Comparison of ENCODE assay signal across 7 cellular contexts in the genomic region with DNA sequence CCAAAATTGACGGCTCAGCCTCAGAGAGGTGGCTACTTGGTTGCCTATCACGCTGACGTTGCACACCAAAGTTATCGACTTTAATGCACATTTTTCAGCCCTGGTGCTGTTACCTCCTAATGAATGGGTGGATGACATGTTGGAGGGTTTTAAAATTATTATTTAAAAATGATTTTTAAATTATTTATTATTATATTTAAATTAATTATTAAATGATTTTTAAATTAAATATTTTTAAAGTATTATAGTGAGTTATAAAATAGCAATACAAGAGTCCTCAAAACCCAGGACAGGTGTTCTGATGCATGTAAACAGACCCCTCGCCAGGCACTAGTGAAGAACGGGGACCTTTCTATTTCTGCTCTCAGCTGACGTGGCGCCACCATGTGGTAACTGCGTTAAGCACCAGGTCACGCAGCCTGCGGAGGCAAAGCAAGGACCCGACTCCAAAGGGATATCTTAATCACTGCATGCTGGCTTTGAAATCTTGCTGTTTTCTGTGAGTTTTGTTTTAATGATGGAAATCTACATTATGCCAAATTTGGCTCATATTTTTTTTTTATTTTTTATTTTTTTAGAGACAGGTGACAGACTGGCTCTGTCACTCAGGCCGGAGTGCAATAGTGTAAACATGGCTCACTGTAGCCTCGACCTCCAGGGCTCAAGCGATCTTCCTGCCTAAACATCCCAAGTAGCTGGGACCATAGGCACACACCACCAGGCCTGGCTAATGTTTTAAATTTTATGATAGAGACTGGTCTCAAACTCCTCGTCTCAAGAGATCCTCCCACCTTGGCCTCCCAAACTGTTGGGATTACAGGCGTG. TPM values are rescaled to one million over a fixed set of nuclear protein-coding genes. Genes with fewer than 3 reads are reported as not detected.
DNase-seq lines count a peak whose midpoint lies in the region; ATAC-seq and TF ChIP-seq lines count a peak whose summit lies in the region.

No MANE protein-coding gene starts in this region.

- H3K4me1 Mint-ChIP-seq in T-helper 2 cell treated with Interferon-gamma antibody and Interleukin-4, amounts not matched to agents 5 μg/mL and 100 μg/mL, for 36 hours (ENCODE audit: low read depth), result no peaks in the 10 kb centered on the region
- H3K4me1 Mint-ChIP-seq in MCF 10A (ENCODE audit: insufficient read depth, unreplicated experiment), result no peaks in the 10 kb centered on the region

- TF ChIP-seq CTCF in GM12875 (IDR thresholded peaks at IDR 0.05; ENCODE audit: borderline replicate concordance, insufficient read depth, low read depth, low read length) (peak; percentile 73), MCF 10A (IDR thresholded peaks at IDR 0.05; ENCODE audit: unreplicated experiment) (peak; percentile 53)

- intact Hi-C loops in MCF 10A (cut with micrococcal nuclease), result loop anchor here (1.0 to 10.0 kb wide), 2 partner anchors 67 to 178 kb away; partner anchors contain the start of gene CTRC

- H3K27me3 Mint-ChIP-seq in T-helper 2 cell treated with Interferon-gamma antibody and Interleukin-4, amounts not matched to agents 5 μg/mL and 100 μg/mL, for 36 hours (ENCODE audit: low read depth), result no peaks in the 10 kb centered on the region
- no peaks in the 10 kb centered on the region for H3K27me3 Mint-ChIP-seq in MCF 10A (ENCODE audit: insufficient read depth, unreplicated experiment)

- no peak overlapping the region for H3K4me3 ChIP-seq in GM12875 (ENCODE audit: low read depth, low read length)

- peak; percentile 61 for DNase-seq in NCI-H1694 treated with DMSO at 0.1 percent for 48 hours (lab: John Stamatoyannopoulos, UW)
- DNase-seq in T-helper 2 cell treated with Interferon-gamma antibody and Interleukin-4, amounts not matched to agents 5 μg/mL and 100 μg/mL, for 36 hours (ENCODE audit: low spot score), result peak; percentile 24
- DNase-seq in MCF 10A (ENCODE audit: unreplicated experiment), result peak; percentile 65
- peak; percentile 5 for DNase-seq in kidney glomerular epithelial cell (lab: John Stamatoyannopoulos, UW)
- DNase-seq in stimulated activated CD8-positive, alpha-beta memory T cell treated with anti-CD3 and anti-CD28 coated beads, Interleukin-12 subunit alpha, Interleukin-12 subunit beta, amount 100 ng/mL, for 1 hour (ENCODE audit: low read depth), result peak; percentile 19

- no peak for ATAC-seq in GM21526 (IDR thresholded peaks at IDR 0.05; ENCODE audit: low FRiP score, unreplicated experiment)

- CTCF ChIA-PET in MCF 10A (lab: Yijun Ruan, JAX), result interaction anchor here (0.6 to 1.3 kb wide), 4 partner anchors 11 to 276 kb away, joined by 3 to 5 read pairs (median 4); no protein-coding TSS in a partner anchor

- no peak overlapping the region for H3K27ac Mint-ChIP-seq in T-helper 2 cell treated with Interferon-gamma antibody and Interleukin-4, amounts not matched to agents 5 μg/mL and 100 μg/mL, for 36 hours
- H3K27ac Mint-ChIP-seq in MCF 10A (ENCODE audit: low read depth, unreplicated experiment), result no peak overlapping the region

- no TSS peak for BruUV-seq in MCF 10A (replicated peaks; lab: Mats Ljungman, UMichigan)

- H3K4me3 Mint-ChIP-seq in T-helper 2 cell treated with Interferon-gamma antibody and Interleukin-4, amounts not matched to agents 5 μg/mL and 100 μg/mL, for 36 hours, result no peak overlapping the region
- no peak overlapping the region for H3K4me3 Mint-ChIP-seq in MCF 10A (ENCODE audit: unreplicated experiment)

- POLR2A ChIA-PET in MCF 10A (lab: Yijun Ruan, JAX), result interaction anchor here (0.6 to 0.7 kb wide), 2 partner anchors 22 to 54 kb away, joined by 3 read pairs; no protein-coding TSS in a partner anchor

- H3K36me3 Mint-ChIP-seq in T-helper 2 cell treated with Interferon-gamma antibody and Interleukin-4, amounts not matched to agents 5 μg/mL and 100 μg/mL, for 36 hours (ENCODE audit: low read depth), result peaks cover 20% of the 10 kb centered on the region
- peaks cover 27% of the 10 kb centered on the region for H3K36me3 Mint-ChIP-seq in MCF 10A (ENCODE audit: insufficient read depth, unreplicated experiment)

- no peaks in the 10 kb centered on the region for H3K9me3 Mint-ChIP-seq in T-helper 2 cell treated with Interferon-gamma antibody and Interleukin-4, amounts not matched to agents 5 μg/mL and 100 μg/mL, for 36 hours
- H3K9me3 Mint-ChIP-seq in MCF 10A (ENCODE audit: unreplicated experiment), result no peaks in the 10 kb centered on the region

RNA-seq across cellular contexts. Expression of gene CASP9, which starts 22.6 kb away (rescaled TPM):
- total RNA-seq in MCF 10A (2022), result 8.9 and 12.1 TPM in 2 replicates

RNA-seq across cellular contexts. Expression of gene DNAJC16, which starts 25.2 kb away (rescaled TPM):
- 17.2 and 26.5 TPM in 2 replicates for total RNA-seq in MCF 10A (2022)

RNA-seq across cellular contexts. Expression of gene CELA2B, which starts 25.5 kb away (rescaled TPM):
- total RNA-seq in MCF 10A (2022), result not detected in 2 replicates

RNA-seq across cellular contexts. Expression of gene CELA2A, which starts 44.9 kb away (rescaled TPM):
- not detected in 2 replicates for total RNA-seq in MCF 10A (2022)

Comparison
In these comparisons a context has a peak if more than half of its experiments do, and no peak if none do; other contexts are left out.
1. DNase-seq: peak in every context shown above with its lines; median percentile 65 in MCF 10A; 61 in NCI-H1694 treated with DMSO at 0.1 percent for 48 hours; 24 in T-helper 2 cell treated with Interferon-gamma antibody and Interleukin-4, amounts not matched to agents 5 μg/mL and 100 μg/mL, for 36 hours; 19 in stimulated activated CD8-positive, alpha-beta memory T cell treated with anti-CD3 and anti-CD28 coated beads, Interleukin-12 subunit alpha, Interleukin-12 subunit beta, amount 100 ng/mL, for 1 hour; 5 in kidney glomerular epithelial cell.